In the genomic region with DNA sequence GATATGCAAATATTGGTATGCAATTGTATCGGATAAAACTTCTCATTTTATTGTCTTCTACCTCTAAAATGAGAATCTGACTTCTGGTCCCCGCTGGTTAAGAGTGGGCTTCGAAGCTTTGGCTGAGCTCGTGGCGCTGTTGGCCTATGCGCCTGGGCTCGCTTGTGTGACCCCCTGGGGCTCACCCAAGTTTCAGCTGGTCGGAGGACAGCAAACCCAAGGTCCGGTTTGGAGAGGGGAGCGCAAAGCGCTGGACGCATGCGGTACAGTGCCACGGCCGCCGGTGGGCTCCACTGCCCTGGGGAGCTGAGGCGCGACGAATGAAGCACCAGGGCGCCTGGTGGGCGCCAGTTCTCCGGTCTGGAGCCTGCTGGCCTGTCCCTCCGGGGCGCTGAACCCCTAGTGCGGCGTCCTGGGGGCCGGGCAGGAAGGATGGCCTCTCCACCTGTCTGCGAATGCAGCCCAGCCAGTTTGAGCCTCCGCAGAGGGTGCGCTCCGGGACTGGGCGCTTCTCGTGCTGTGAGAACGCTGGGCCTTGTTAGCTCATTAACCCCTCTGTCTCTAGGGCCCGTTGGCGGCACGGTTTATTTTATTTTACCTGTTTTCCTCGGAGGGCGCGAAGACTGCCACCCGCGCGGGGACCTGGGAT, we compare ENCODE assay signal across 11 cellular contexts. TPM values are rescaled to one million over a fixed set of nuclear protein-coding genes. Genes with fewer than 3 reads are reported as not detected.
DNase-seq lines count a peak whose midpoint lies in the region; ATAC-seq and TF ChIP-seq lines count a peak whose summit lies in the region.
"Had no signal": no experiment of that assay in that cellular context is flagged by ENCODE, and none has a peak within 500 bp of the region (broad histone marks: within the 10 kb centered on the region; RNA-seq: fewer than 3 reads in every experiment).

No MANE protein-coding gene starts in this region.

- H3K27me3 ChIP-seq in vagina (no peaks in the 10 kb centered on the region), PC-3 (ENCODE audit: low read length) (no peaks in the 10 kb centered on the region)

- no peak overlapping the region for H3K9ac ChIP-seq in PC-3 (ENCODE audit: low read length)

- H3K4me3 ChIP-seq in foreskin fibroblast (ENCODE audit: low read depth in 1 of 2, low read length in 2 of 2): peak overlapping the region; percentile 72 to 79
- H3K4me3 ChIP-seq in vagina: peak overlapping the region; percentile 63 to 77
- H3K4me3 ChIP-seq in PC-3 (ENCODE audit: low read length): no peak overlapping the region

- TF ChIP-seq CTCF in foreskin fibroblast (IDR thresholded peaks at IDR 0.05; ENCODE audit: low read depth, low read length): no peak
- peak; percentile 18 for TF ChIP-seq CTCF in nephron progenitor cell (IDR thresholded peaks at IDR 0.05)
- TF ChIP-seq CTCF in vagina (IDR thresholded peaks at IDR 0.05): no peak
- no peak for TF ChIP-seq CTCF in PC-3 (conservative IDR thresholded peaks at IDR 0.05; ENCODE audit: low read depth, low read length)

- H3K79me2 ChIP-seq in PC-3 (ENCODE audit: low read length): no peaks in the 10 kb centered on the region

- H3K36me3 Mint-ChIP-seq in nephron progenitor cell (ENCODE audit: low read depth): peaks cover 58% of the 10 kb centered on the region

- no peaks in the 10 kb centered on the region for H3K9me2 ChIP-seq in PC-3 (replicated peaks; ENCODE audit: low read length)

- H3K4me2 ChIP-seq in PC-3 (ENCODE audit: low read length): no peak overlapping the region

- no TSS peak for BruUV-seq in PC-3 (replicated peaks; lab: Mats Ljungman, UMichigan)

- H3F3A ChIP-seq in PC-3 (ENCODE audit: low read length, unreplicated experiment): no peaks in the 10 kb centered on the region

- CTCF ChIA-PET in PC-3 (lab: Charles Lee): no interaction called here

- peak overlapping the region; percentile 93 for H3K4me3 Mint-ChIP-seq in nephron progenitor cell

- ATAC-seq in Right ventricle myocardium inferior (peak; percentile 59), PC-3 (no peak)

- H3K4me1 ChIP-seq in vagina: peaks cover 41% of the 10 kb centered on the region
- no peaks in the 10 kb centered on the region for H3K4me1 ChIP-seq in PC-3 (ENCODE audit: insufficient read depth, low read length)

- peak overlapping the region; percentile 98 for H3K27ac ChIP-seq in vagina
- no peak overlapping the region for H3K27ac ChIP-seq in PC-3 (ENCODE audit: low read length)

- H2AFZ ChIP-seq in PC-3 (ENCODE audit: low read length): no peak overlapping the region

- peaks cover 4% of the 10 kb centered on the region for H3K27me3 Mint-ChIP-seq in nephron progenitor cell (ENCODE audit: low read depth, poor library complexity)

- POLR2A ChIA-PET in PC-3 (lab: Charles Lee; ENCODE audit: unreplicated experiment): no interaction called here

- H3K9me3 Mint-ChIP-seq in nephron progenitor cell: no peaks in the 10 kb centered on the region

- no peaks in the 10 kb centered on the region for H4K20me1 ChIP-seq in PC-3 (ENCODE audit: low read length)

- peaks cover 82% of the 10 kb centered on the region for H3K4me1 Mint-ChIP-seq in nephron progenitor cell

- intact Hi-C loops in Right ventricle myocardium inferior (cut with DNase I): no loop called here
- intact Hi-C loops in cardiac septum (cut with DNase I): loop anchor here (1.0 to 5.0 kb wide), 2 partner anchors 47 to 129 kb away; no protein-coding TSS in a partner anchor
- intact Hi-C loops in vagina (cut with DNase I): no loop called here
- intact Hi-C loops in PC-3 (cut with micrococcal nuclease): no loop called here

- H3K36me3 ChIP-seq in vagina (peaks cover 0 to 5% of the 10 kb centered on the region in 2 donors), PC-3 (ENCODE audit: low read depth, low read length) (no peaks in the 10 kb centered on the region)

- TF ChIP-seq POLR2A in vagina (IDR thresholded peaks at IDR 0.05): no peak

- H3K9me3 ChIP-seq in vagina (no peaks in the 10 kb centered on the region), PC-3 (ENCODE audit: low read length) (no peaks in the 10 kb centered on the region)

- DNase-seq in Right ventricle myocardium inferior (ENCODE audit: missing footprints) (no peak), cardiac septum (ENCODE audit: low spot score) (no peak), foreskin fibroblast (peak; percentile 57 to 80), nephron progenitor cell (peak; percentile 63), vagina (ENCODE audit: extremely low spot score in 2 of 2) (no peak), PC-3 (no peak), OCI-M1 (lab: John Stamatoyannopoulos, UW) (no peak)
- DNase-seq in activated CD4-positive, alpha-beta T cell treated with anti-CD3 and anti-CD28 coated beads for 4 hours: no peak
- DNase-seq: 8988T; activated naive CD4-positive, alpha-beta T cell treated with anti-CD3 and anti-CD28 coated beads, Interleukin-2, amount 50 U/mL, for 16 hours; NCI-H524 had no signal

- peak overlapping the region; percentile 93 for H3K27ac Mint-ChIP-seq in nephron progenitor cell

RNA-seq across cellular contexts. Expression of a gene that starts 10.3 kb away (rescaled TPM):
- total RNA-seq in Right ventricle myocardium inferior (40.1 TPM), cardiac septum (24.7 TPM), vagina (80.5 TPM), PC-3 (2014; rRNA removed) (4.1 and 5.9 TPM in 2 replicates)

Comparison
In these comparisons a context has a peak if more than half of its experiments do, and no peak if none do; other contexts are left out.
1. DNase-seq: peak in foreskin fibroblast (2 of 2) and nephron progenitor cell (single experiment); none in Right ventricle myocardium inferior (single experiment), cardiac septum (single experiment), vagina (0 of 2), PC-3 (single experiment), activated CD4-positive, alpha-beta T cell treated with anti-CD3 and anti-CD28 coated beads for 4 hours (0 of 2) and OCI-M1 (single experiment).